In the genomic region with DNA sequence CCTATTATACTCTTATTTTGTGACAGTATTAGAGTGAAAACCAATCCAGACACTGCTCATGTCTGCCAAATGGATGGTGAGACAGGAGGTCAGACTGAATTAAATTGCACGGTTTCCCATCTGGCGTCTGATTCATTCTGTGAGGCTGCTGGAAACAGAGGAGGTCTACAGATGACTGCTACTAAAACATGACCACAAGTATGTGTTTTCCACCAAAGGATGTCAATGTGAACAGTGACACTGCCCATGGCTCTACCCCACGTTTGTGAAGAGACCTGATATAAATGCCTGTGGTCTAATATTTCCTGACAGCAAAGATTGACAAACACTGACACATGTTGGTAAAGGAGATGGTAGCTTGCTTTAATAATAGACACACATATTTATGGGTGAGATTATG, we compare ENCODE assay signal across 16 cellular contexts.
DNase-seq lines count a peak whose midpoint lies in the region; ATAC-seq, FAIRE-seq and TF ChIP-seq lines count a peak whose summit lies in the region.
"Had no signal": no experiment of that assay in that cellular context is flagged by ENCODE, and none has a peak within 500 bp of the region (broad histone marks: within the 10 kb centered on the region; RNA-seq: fewer than 3 reads in every experiment).

No MANE protein-coding gene starts in this region.

- DNase-seq in HS-27A (ENCODE audit: low read depth), result peak; percentile 85
- peak; percentile 97 for DNase-seq in SW480 (ENCODE audit: low spot score)
- DNase-seq in foreskin fibroblast, result peak; percentile 68 to 91
- peak; percentile 85 for DNase-seq in urothelium cell line (ENCODE audit: low spot score)
- DNase-seq in activated CD8-positive, alpha-beta T cell treated with anti-CD3 and anti-CD28 coated beads, Interleukin-2, amount 10 ng/mL, durations not matched to agents 7 days and 5 days, result no peak
- no peak for DNase-seq in stimulated activated naive CD8-positive, alpha-beta T cell treated with anti-CD3 and anti-CD28 coated beads, Interleukin-15, amount 100 ng/mL, for 72 hours
- DNase-seq: activated CD4-positive, alpha-beta T cell treated with anti-CD3 and anti-CD28 coated beads, Interleukin-2, amount 10 ng/mL, durations not matched to agents 24 days and 14 days; body of pancreas; hypothalamus; NCI-H1092; NCI-H2227 treated with DMSO at 0.1 percent for 48 hours; T1000 had no signal

- FAIRE-seq in urothelium cell line (lab: Jason Lieb, UNC), result peak; percentile 98
- FAIRE-seq: endometrium had no signal

- no peak for ATAC-seq in activated CD8-positive, alpha-beta T cell treated with anti-CD3 and anti-CD28 coated beads, Interleukin-2, amount 10 ng/mL, durations not matched to agents 7 days and 5 days
- ATAC-seq in HG03521 (IDR thresholded peaks at IDR 0.05; ENCODE audit: unreplicated experiment), result no peak
- ATAC-seq in stimulated activated naive CD8-positive, alpha-beta T cell treated with anti-CD3 and anti-CD28 coated beads, Interleukin-15, amount 100 ng/mL, for 72 hours, result no peak
- no peak for ATAC-seq in GM19023 (IDR thresholded peaks at IDR 0.05; ENCODE audit: unreplicated experiment)
- ATAC-seq: body of pancreas had no signal

- no peak for TF ChIP-seq CTCF in foreskin fibroblast (IDR thresholded peaks at IDR 0.05; ENCODE audit: low read depth, low read length)

- CTCF ChIA-PET in activated CD8-positive, alpha-beta T cell treated with anti-CD3 and anti-CD28 coated beads, Interleukin-2, amount 10 ng/mL, durations not matched to agents 7 days and 5 days (lab: Charles Lee), result no interaction called here

- H3K27me3 Mint-ChIP-seq in activated CD8-positive, alpha-beta T cell treated with anti-CD3 and anti-CD28 coated beads, Interleukin-2, amount 10 ng/mL, durations not matched to agents 7 days and 5 days (ENCODE audit: low read depth), result no peaks in the 10 kb centered on the region
- H3K27me3 Mint-ChIP-seq in stimulated activated naive CD8-positive, alpha-beta T cell treated with anti-CD3 and anti-CD28 coated beads, Interleukin-15, amount 100 ng/mL, for 72 hours, result no peaks in the 10 kb centered on the region
- H3K27me3 Mint-ChIP-seq: activated CD4-positive, alpha-beta T cell treated with anti-CD3 and anti-CD28 coated beads, Interleukin-2, amount 10 ng/mL, durations not matched to agents 24 days and 14 days had no signal

- no peak overlapping the region for H3K4me3 Mint-ChIP-seq in activated CD8-positive, alpha-beta T cell treated with anti-CD3 and anti-CD28 coated beads, Interleukin-2, amount 10 ng/mL, durations not matched to agents 7 days and 5 days
- no peak overlapping the region for H3K4me3 Mint-ChIP-seq in stimulated activated naive CD8-positive, alpha-beta T cell treated with anti-CD3 and anti-CD28 coated beads, Interleukin-15, amount 100 ng/mL, for 72 hours
- H3K4me3 Mint-ChIP-seq: activated CD4-positive, alpha-beta T cell treated with anti-CD3 and anti-CD28 coated beads, Interleukin-2, amount 10 ng/mL, durations not matched to agents 24 days and 14 days; activated T-helper 1 cell treated with anti-CD3 and anti-CD28 coated beads, Interleukin-12 subunit alpha, Interleukin-12 subunit beta, Interleukin-2, Interleukin-4 antibody, amounts not matched to agents 30 ng/mL and 10 ng/mL and 1 ng/mL, durations not matched to agents 14 hours and 24 hours and 36 hours had no signal

- no peaks in the 10 kb centered on the region for H3K9me3 Mint-ChIP-seq in activated CD8-positive, alpha-beta T cell treated with anti-CD3 and anti-CD28 coated beads, Interleukin-2, amount 10 ng/mL, durations not matched to agents 7 days and 5 days (ENCODE audit: insufficient read depth)
- H3K9me3 Mint-ChIP-seq in stimulated activated naive CD8-positive, alpha-beta T cell treated with anti-CD3 and anti-CD28 coated beads, Interleukin-15, amount 100 ng/mL, for 72 hours, result no peaks in the 10 kb centered on the region
- H3K9me3 Mint-ChIP-seq: activated CD4-positive, alpha-beta T cell treated with anti-CD3 and anti-CD28 coated beads, Interleukin-2, amount 10 ng/mL, durations not matched to agents 24 days and 14 days; activated T-helper 1 cell treated with anti-CD3 and anti-CD28 coated beads, Interleukin-12 subunit alpha, Interleukin-12 subunit beta, Interleukin-2, Interleukin-4 antibody, amounts not matched to agents 30 ng/mL and 10 ng/mL and 1 ng/mL, durations not matched to agents 14 hours and 24 hours and 36 hours had no signal

- H3K27ac Mint-ChIP-seq in activated CD8-positive, alpha-beta T cell treated with anti-CD3 and anti-CD28 coated beads, Interleukin-2, amount 10 ng/mL, durations not matched to agents 7 days and 5 days, result no peak overlapping the region
- no peak overlapping the region for H3K27ac Mint-ChIP-seq in stimulated activated naive CD8-positive, alpha-beta T cell treated with anti-CD3 and anti-CD28 coated beads, Interleukin-15, amount 100 ng/mL, for 72 hours
- H3K27ac Mint-ChIP-seq: activated CD4-positive, alpha-beta T cell treated with anti-CD3 and anti-CD28 coated beads, Interleukin-2, amount 10 ng/mL, durations not matched to agents 24 days and 14 days; activated T-helper 1 cell treated with anti-CD3 and anti-CD28 coated beads, Interleukin-12 subunit alpha, Interleukin-12 subunit beta, Interleukin-2, Interleukin-4 antibody, amounts not matched to agents 30 ng/mL and 10 ng/mL and 1 ng/mL, durations not matched to agents 14 hours and 24 hours and 36 hours had no signal

- H3K4me1 Mint-ChIP-seq in activated CD8-positive, alpha-beta T cell treated with anti-CD3 and anti-CD28 coated beads, Interleukin-2, amount 10 ng/mL, durations not matched to agents 7 days and 5 days (ENCODE audit: low read depth), result no peaks in the 10 kb centered on the region
- no peaks in the 10 kb centered on the region for H3K4me1 Mint-ChIP-seq in stimulated activated naive CD8-positive, alpha-beta T cell treated with anti-CD3 and anti-CD28 coated beads, Interleukin-15, amount 100 ng/mL, for 72 hours
- H3K4me1 Mint-ChIP-seq: activated CD4-positive, alpha-beta T cell treated with anti-CD3 and anti-CD28 coated beads, Interleukin-2, amount 10 ng/mL, durations not matched to agents 24 days and 14 days had no signal

- POLR2A ChIA-PET in activated CD8-positive, alpha-beta T cell treated with anti-CD3 and anti-CD28 coated beads, Interleukin-2, amount 10 ng/mL, durations not matched to agents 7 days and 5 days (lab: Charles Lee), result no interaction called here

- H3K36me3 Mint-ChIP-seq in activated CD8-positive, alpha-beta T cell treated with anti-CD3 and anti-CD28 coated beads, Interleukin-2, amount 10 ng/mL, durations not matched to agents 7 days and 5 days (ENCODE audit: low read depth), result no peaks in the 10 kb centered on the region

- no peak overlapping the region for H3K4me3 ChIP-seq in foreskin fibroblast (ENCODE audit: low read depth in 1 of 2, low read length in 2 of 2)
- H3K4me3 ChIP-seq: body of pancreas had no signal

Comparison
In these comparisons a context has a peak if more than half of its experiments do, and no peak if none do; other contexts are left out.
1. DNase-seq: peak in HS-27A (single experiment), SW480 (single experiment), foreskin fibroblast (2 of 2) and urothelium cell line (single experiment); none in activated CD8-positive, alpha-beta T cell treated with anti-CD3 and anti-CD28 coated beads, Interleukin-2, amount 10 ng/mL, durations not matched to agents 7 days and 5 days (single experiment) and stimulated activated naive CD8-positive, alpha-beta T cell treated with anti-CD3 and anti-CD28 coated beads, Interleukin-15, amount 100 ng/mL, for 72 hours (0 of 2).